7 cellular contexts compared by ENCODE assay signal in the genomic region with DNA sequence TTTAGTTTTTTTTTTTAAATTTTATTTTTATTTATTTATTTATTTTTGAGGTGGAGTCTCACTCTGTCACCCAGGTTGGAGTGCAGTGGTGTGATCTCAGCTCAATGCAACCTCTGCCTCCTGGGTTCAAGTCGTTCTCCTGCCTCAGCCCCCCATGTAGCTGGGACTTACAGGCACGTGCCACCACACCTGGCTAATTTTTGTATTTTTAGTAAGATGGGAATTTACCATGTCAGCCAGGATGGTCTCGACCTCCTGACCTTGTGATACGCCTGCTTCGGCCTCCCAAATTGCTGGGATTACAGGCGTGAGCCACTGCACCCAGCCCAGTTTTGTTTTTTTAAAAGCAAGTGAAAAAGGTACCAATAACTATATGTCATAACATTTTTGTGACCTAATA. TPM values are rescaled to one million over a fixed set of nuclear protein-coding genes. Genes with fewer than 3 reads are reported as not detected.
A peak's percentile ranks its signal among the peaks of the same experiment; 100 is the strongest.
DNase-seq lines count a peak whose midpoint lies in the region; TF ChIP-seq lines count a peak whose summit lies in the region.
"Not testable (repeated sequence)": the region's sequence is repeated elsewhere in the genome, so short reads cannot be mapped to it uniquely, and the experiment has no call there.

No MANE protein-coding gene starts in this region.

- H3K9me2 ChIP-seq in Loucy (replicated peaks; ENCODE audit: low read depth, low read length): not testable (repeated sequence)

- not testable (repeated sequence) for H3K9me3 Mint-ChIP-seq in Calu3 (ENCODE audit: low read depth, unreplicated experiment); T-helper 2 cell treated with Interferon-gamma antibody and Interleukin-4, amounts not matched to agents 5 μg/mL and 100 μg/mL, for 36 hours; activated T-helper 2 cell treated with anti-CD3 and anti-CD28 coated beads, Interferon-gamma antibody, Interleukin-2, Interleukin-4, amounts not matched to agents 10 μg/mL and 5 μg/mL and 100 μg/mL, durations not matched to agents 14 hours and 24 hours and 36 hours; osteocyte (ENCODE audit: unreplicated experiment)

- not testable (repeated sequence) for H3K27me3 ChIP-seq in Loucy (ENCODE audit: insufficient read depth, low read length, poor library complexity, severe bottlenecking); mammary epithelial cell (ENCODE audit: insufficient read depth, low read length); kidney epithelial cell (ENCODE audit: control insufficient read depth, insufficient read depth, low read length)

- not testable (repeated sequence) for H3K27ac ChIP-seq in mammary epithelial cell (ENCODE audit: insufficient read depth, low read depth, low read length)

- H3K36me3 Mint-ChIP-seq in Calu3 (ENCODE audit: insufficient read depth, unreplicated experiment): peaks cover 45% of the 10 kb centered on the region
- peaks cover 44% of the 10 kb centered on the region for H3K36me3 Mint-ChIP-seq in T-helper 2 cell treated with Interferon-gamma antibody and Interleukin-4, amounts not matched to agents 5 μg/mL and 100 μg/mL, for 36 hours (ENCODE audit: low read depth)
- H3K36me3 Mint-ChIP-seq in activated T-helper 2 cell treated with anti-CD3 and anti-CD28 coated beads, Interferon-gamma antibody, Interleukin-2, Interleukin-4, amounts not matched to agents 10 μg/mL and 5 μg/mL and 100 μg/mL, durations not matched to agents 14 hours and 24 hours and 36 hours (ENCODE audit: low read depth): peaks cover 58% of the 10 kb centered on the region
- not testable (repeated sequence) for H3K36me3 Mint-ChIP-seq in osteocyte (ENCODE audit: unreplicated experiment)

- peaks cover 52% of the 10 kb centered on the region for H3K4me1 ChIP-seq in Loucy (ENCODE audit: insufficient read depth, low read length, poor library complexity, severe bottlenecking)
- H3K4me1 ChIP-seq in mammary epithelial cell (ENCODE audit: insufficient read depth, low read length): not testable (repeated sequence)

- not testable (repeated sequence) for H3K36me3 ChIP-seq in Loucy (ENCODE audit: insufficient read depth, low read length); mammary epithelial cell (ENCODE audit: insufficient read depth, low read length); kidney epithelial cell (ENCODE audit: control insufficient read depth, insufficient read depth, low read length)

- peak overlapping the region; percentile 15 for H3K4me3 Mint-ChIP-seq in Calu3 (ENCODE audit: low read depth, unreplicated experiment)
- peak overlapping the region; percentile 19 for H3K4me3 Mint-ChIP-seq in T-helper 2 cell treated with Interferon-gamma antibody and Interleukin-4, amounts not matched to agents 5 μg/mL and 100 μg/mL, for 36 hours
- peak overlapping the region; percentile 8 for H3K4me3 Mint-ChIP-seq in activated T-helper 2 cell treated with anti-CD3 and anti-CD28 coated beads, Interferon-gamma antibody, Interleukin-2, Interleukin-4, amounts not matched to agents 10 μg/mL and 5 μg/mL and 100 μg/mL, durations not matched to agents 14 hours and 24 hours and 36 hours (ENCODE audit: low read depth)
- H3K4me3 Mint-ChIP-seq in osteocyte (ENCODE audit: unreplicated experiment): not testable (repeated sequence)

- H3K79me2 ChIP-seq in Loucy (ENCODE audit: insufficient read depth, low read length): peaks cover 99% of the 10 kb centered on the region
- H3K79me2 ChIP-seq in mammary epithelial cell (ENCODE audit: insufficient read depth, low read length): peaks cover 100% of the 10 kb centered on the region

- WGBS in mammary epithelial cell (ENCODE audit: low coverage, missing lambda C conversion rate): 84% methylated on average over 6 of the region's 6 CpGs

- not testable (repeated sequence) for H2AFZ ChIP-seq in Loucy (ENCODE audit: low read length); mammary epithelial cell (ENCODE audit: low read depth, low read length)

- not testable (repeated sequence) for H3K9me3 ChIP-seq in Loucy (ENCODE audit: insufficient read depth, low read depth, low read length); mammary epithelial cell (replicated peaks; ENCODE audit: insufficient read depth, low read length)

- CTCF ChIA-PET in Calu3 (lab: Charles Lee); mammary epithelial cell (lab: Charles Lee; ENCODE audit: low non-redundant PET): not testable (repeated sequence)

- not testable (repeated sequence) for DNase-seq in Calu3; T-helper 2 cell treated with Interferon-gamma antibody and Interleukin-4, amounts not matched to agents 5 μg/mL and 100 μg/mL, for 36 hours (ENCODE audit: low spot score); activated T-helper 2 cell treated with anti-CD3 and anti-CD28 coated beads, Interferon-gamma antibody, Interleukin-2, Interleukin-4, amounts not matched to agents 10 μg/mL and 5 μg/mL and 100 μg/mL, durations not matched to agents 14 hours and 24 hours and 36 hours (ENCODE audit: low spot score); mammary epithelial cell; kidney epithelial cell (ENCODE audit: low read depth); osteocyte (ENCODE audit: extremely low spot score, unreplicated experiment)

- H3K4me2 ChIP-seq in Loucy (ENCODE audit: low read depth, low read length, poor library complexity, severe bottlenecking): peak overlapping the region; percentile 80
- H3K4me2 ChIP-seq in mammary epithelial cell (ENCODE audit: insufficient read depth, low read depth, low read length): peak overlapping the region; percentile 12

- H3K4me1 Mint-ChIP-seq in Calu3 (ENCODE audit: low read depth, unreplicated experiment) (peaks cover 48% of the 10 kb centered on the region), osteocyte (ENCODE audit: unreplicated experiment) (peaks cover 73% of the 10 kb centered on the region)
- peaks cover 47% of the 10 kb centered on the region for H3K4me1 Mint-ChIP-seq in T-helper 2 cell treated with Interferon-gamma antibody and Interleukin-4, amounts not matched to agents 5 μg/mL and 100 μg/mL, for 36 hours (ENCODE audit: low read depth)
- H3K4me1 Mint-ChIP-seq in activated T-helper 2 cell treated with anti-CD3 and anti-CD28 coated beads, Interferon-gamma antibody, Interleukin-2, Interleukin-4, amounts not matched to agents 10 μg/mL and 5 μg/mL and 100 μg/mL, durations not matched to agents 14 hours and 24 hours and 36 hours (ENCODE audit: low read depth): peaks cover 50% of the 10 kb centered on the region

- H3K4me3 ChIP-seq in Loucy (ENCODE audit: low read length, poor library complexity, severe bottlenecking) (peak overlapping the region; percentile 66), kidney epithelial cell (ENCODE audit: low read depth, low read length) (peak overlapping the region; percentile 13)
- H3K4me3 ChIP-seq in mammary epithelial cell (replicated peaks in 1 of 3; ENCODE audit: insufficient read depth in 1 of 3, low read depth in 2 of 3, low read length in 3 of 3): not testable (repeated sequence)

- dilution Hi-C loops in mammary epithelial cell (cut with HindIII; ENCODE audit: low sequenced_read_pairs): not testable (repeated sequence)

- not testable (repeated sequence) for H3F3A ChIP-seq in Loucy (ENCODE audit: low read depth)

- not testable (repeated sequence) for H3K27ac Mint-ChIP-seq in Calu3 (ENCODE audit: unreplicated experiment); T-helper 2 cell treated with Interferon-gamma antibody and Interleukin-4, amounts not matched to agents 5 μg/mL and 100 μg/mL, for 36 hours; activated T-helper 2 cell treated with anti-CD3 and anti-CD28 coated beads, Interferon-gamma antibody, Interleukin-2, Interleukin-4, amounts not matched to agents 10 μg/mL and 5 μg/mL and 100 μg/mL, durations not matched to agents 14 hours and 24 hours and 36 hours
- H3K27ac Mint-ChIP-seq in osteocyte (ENCODE audit: unreplicated experiment): peak overlapping the region; percentile 44

- H4K20me1 ChIP-seq in Loucy (ENCODE audit: insufficient read depth, low read length, poor library complexity, severe bottlenecking): peaks cover 82% of the 10 kb centered on the region
- H4K20me1 ChIP-seq in mammary epithelial cell (ENCODE audit: insufficient read depth, low read length): peaks cover 14% of the 10 kb centered on the region

- H3K27me3 Mint-ChIP-seq in Calu3 (ENCODE audit: unreplicated experiment); T-helper 2 cell treated with Interferon-gamma antibody and Interleukin-4, amounts not matched to agents 5 μg/mL and 100 μg/mL, for 36 hours (ENCODE audit: low read depth); activated T-helper 2 cell treated with anti-CD3 and anti-CD28 coated beads, Interferon-gamma antibody, Interleukin-2, Interleukin-4, amounts not matched to agents 10 μg/mL and 5 μg/mL and 100 μg/mL, durations not matched to agents 14 hours and 24 hours and 36 hours (ENCODE audit: low read depth); osteocyte (ENCODE audit: unreplicated experiment): not testable (repeated sequence)

- TF ChIP-seq CTCF in Calu3 (IDR thresholded peaks at IDR 0.05; ENCODE audit: unreplicated experiment); Loucy (conservative IDR thresholded peaks at IDR 0.05; ENCODE audit: low read length); mammary epithelial cell (conservative IDR thresholded peaks at IDR 0.05 in 1 of 2, IDR thresholded peaks at IDR 0.05 in 1 of 2; ENCODE audit: extremely low read depth in 1 of 2, insufficient read depth in 1 of 2, low read depth in 1 of 2, low read length in 2 of 2); kidney epithelial cell (IDR thresholded peaks at IDR 0.05; ENCODE audit: insufficient read depth, low read length, poor library complexity, severe bottlenecking); osteocyte (IDR thresholded peaks at IDR 0.05): not testable (repeated sequence)

- intact Hi-C loops in Calu3 (cut with micrococcal nuclease; ENCODE audit: unreplicated experiment); activated T-helper 2 cell treated with anti-CD3 and anti-CD28 coated beads, Interferon-gamma antibody, Interleukin-2, Interleukin-4, amounts not matched to agents 10 μg/mL and 5 μg/mL and 100 μg/mL, durations not matched to agents 14 hours and 24 hours and 36 hours (cut with micrococcal nuclease); mammary epithelial cell (cut with micrococcal nuclease): not testable (repeated sequence)

- BruUV-seq in Calu3 (replicated peaks; lab: Mats Ljungman, UMichigan); mammary epithelial cell (replicated peaks; lab: Mats Ljungman, UMichigan): not testable (repeated sequence)

- not testable (repeated sequence) for H3K9ac ChIP-seq in Loucy (ENCODE audit: low read depth, low read length, poor library complexity, severe bottlenecking); mammary epithelial cell (ENCODE audit: insufficient read depth, low read length)

- in situ Hi-C loops in mammary epithelial cell (cut with MboI; ENCODE audit: low sequenced_read_pairs in 2 of 2): not testable (repeated sequence)

RNA-seq across cellular contexts. Expression of a gene that starts 5.2 kb away (rescaled TPM):
- total RNA-seq in Calu3 (2022) (110 and 115 TPM in 2 replicates), mammary epithelial cell (100 to 1,000 TPM; 166 to 403 TPM), kidney epithelial cell (84.7 and 85.0 TPM in 2 replicates), osteocyte (167 and 178 TPM in 2 replicates)
- total RNA-seq in activated T-helper 2 cell treated with anti-CD3 and anti-CD28 coated beads, Interferon-gamma antibody, Interleukin-2, Interleukin-4, amounts not matched to agents 10 μg/mL and 5 μg/mL and 100 μg/mL, durations not matched to agents 14 hours and 24 hours and 36 hours: 195 and 201 TPM in 2 replicates
- polyA plus RNA-seq in mammary epithelial cell: 35.5 TPM
- 408 TPM for polyA minus RNA-seq in mammary epithelial cell
